2 cellular contexts compared by ENCODE assay signal in genomic region chr5:73213566-73213998, GRCh38.
TF ChIP-seq lines count a peak whose summit lies in the region.

No MANE protein-coding gene starts in this region.

TF ChIP-seq in Ishikawa, 13 proteins besides CTCF, POLR2A, EP300 and RAD21:
- no peak for TF ChIP-seq YY1 (IDR thresholded peaks at IDR 0.05; ENCODE audit: low read depth)
- TF ChIP-seq NFIC (IDR thresholded peaks at IDR 0.05) = 0 out of 2 replicates have a peak, but pooled peaks have one; percentile 16
- no peak for TF ChIP-seq ZBTB7A (IDR thresholded peaks at IDR 0.05; ENCODE audit: low read depth)
- TF ChIP-seq EGR1 (IDR thresholded peaks at IDR 0.05) = 0 out of 2 replicates have a peak, but pooled peaks have one; percentile 23

TF ChIP-seq in H1, 55 proteins besides CTCF, POLR2A, EP300 and RAD21:
- TF ChIP-seq, protein P1, sequence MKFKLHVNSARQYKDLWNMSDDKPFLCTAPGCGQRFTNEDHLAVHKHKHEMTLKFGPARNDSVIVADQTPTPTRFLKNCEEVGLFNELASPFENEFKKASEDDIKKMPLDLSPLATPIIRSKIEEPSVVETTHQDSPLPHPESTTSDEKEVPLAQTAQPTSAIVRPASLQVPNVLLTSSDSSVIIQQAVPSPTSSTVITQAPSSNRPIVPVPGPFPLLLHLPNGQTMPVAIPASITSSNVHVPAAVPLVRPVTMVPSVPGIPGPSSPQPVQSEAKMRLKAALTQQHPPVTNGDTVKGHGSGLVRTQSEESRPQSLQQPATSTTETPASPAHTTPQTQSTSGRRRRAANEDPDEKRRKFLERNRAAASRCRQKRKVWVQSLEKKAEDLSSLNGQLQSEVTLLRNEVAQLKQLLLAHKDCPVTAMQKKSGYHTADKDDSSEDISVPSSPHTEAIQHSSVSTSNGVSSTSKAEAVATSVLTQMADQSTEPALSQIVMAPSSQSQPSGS (IDR thresholded peaks at IDR 0.05; ENCODE audit: low read length) = no peak
- no peak for TF ChIP-seq RXRA (IDR thresholded peaks at IDR 0.05; ENCODE audit: insufficient read depth, low read depth, low read length)
- TF ChIP-seq YY1 (IDR thresholded peaks at IDR 0.05; ENCODE audit: low read depth, low read length) = no peak
- TF ChIP-seq, protein P2, sequence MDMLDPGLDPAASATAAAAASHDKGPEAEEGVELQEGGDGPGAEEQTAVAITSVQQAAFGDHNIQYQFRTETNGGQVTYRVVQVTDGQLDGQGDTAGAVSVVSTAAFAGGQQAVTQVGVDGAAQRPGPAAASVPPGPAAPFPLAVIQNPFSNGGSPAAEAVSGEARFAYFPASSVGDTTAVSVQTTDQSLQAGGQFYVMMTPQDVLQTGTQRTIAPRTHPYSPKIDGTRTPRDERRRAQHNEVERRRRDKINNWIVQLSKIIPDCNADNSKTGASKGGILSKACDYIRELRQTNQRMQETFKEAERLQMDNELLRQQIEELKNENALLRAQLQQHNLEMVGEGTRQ (IDR thresholded peaks at IDR 0.05; ENCODE audit: low read length) = no peak
- TF ChIP-seq BACH1 (IDR thresholded peaks at IDR 0.05; ENCODE audit: low read length) = no peak
- no peak for TF ChIP-seq TAF7 (optimal IDR thresholded peaks at IDR 0.05; ENCODE audit: borderline replicate concordance, low read depth, low read length)
